9 cellular contexts compared by ENCODE assay signal in the genomic region with DNA sequence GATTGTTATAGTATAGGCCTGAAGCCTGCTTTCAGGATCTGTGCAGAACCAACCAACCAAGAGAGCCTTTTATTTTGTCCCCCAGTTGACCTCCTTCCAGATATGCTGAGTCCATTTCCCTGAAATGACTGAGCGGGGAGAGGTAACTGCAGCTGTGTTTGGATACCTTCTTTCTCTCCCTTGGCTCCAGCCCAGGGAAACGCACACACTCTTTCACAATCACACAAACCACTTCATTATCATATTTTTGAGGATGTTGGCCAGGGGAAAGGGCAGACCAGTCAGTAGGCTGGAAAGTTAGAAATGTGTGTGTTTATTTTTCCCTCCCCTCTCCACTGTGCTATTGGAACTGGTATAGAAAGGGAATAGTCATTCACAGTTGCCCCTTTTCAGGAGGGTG.
A peak's percentile ranks its signal among the peaks of the same experiment; 100 is the strongest.
DNase-seq lines count a peak whose midpoint lies in the region; ATAC-seq and TF ChIP-seq lines count a peak whose summit lies in the region.
"Had no signal": no experiment of that assay in that cellular context is flagged by ENCODE, and none has a peak within 500 bp of the region (broad histone marks: within the 10 kb centered on the region; RNA-seq: fewer than 3 reads in every experiment).

No MANE protein-coding gene starts in this region.

- no peak for TF ChIP-seq CTCF in activated CD8-positive, alpha-beta T cell treated with anti-CD3 and anti-CD28 coated beads for 36 hours (IDR thresholded peaks at IDR 0.05)

- no peaks in the 10 kb centered on the region for H3K27me3 Mint-ChIP-seq in activated CD8-positive, alpha-beta T cell treated with anti-CD3 and anti-CD28 coated beads, Interleukin-2, amount 10 ng/mL, durations not matched to agents 7 days and 5 days (ENCODE audit: low read depth)
- no peaks in the 10 kb centered on the region for H3K27me3 Mint-ChIP-seq in activated CD8-positive, alpha-beta T cell treated with anti-CD3 and anti-CD28 coated beads for 36 hours
- H3K27me3 Mint-ChIP-seq: CD4-positive, CD25-positive, alpha-beta regulatory T cell had no signal

- CTCF ChIA-PET in activated CD8-positive, alpha-beta T cell treated with anti-CD3 and anti-CD28 coated beads, Interleukin-2, amount 10 ng/mL, durations not matched to agents 7 days and 5 days (lab: Charles Lee), result interaction anchor here (1.6 kb wide), 1 partner anchor 69 kb away, joined by 4 read pairs; no protein-coding TSS in a partner anchor
- CTCF ChIA-PET in activated CD8-positive, alpha-beta T cell treated with anti-CD3 and anti-CD28 coated beads for 36 hours (lab: Charles Lee), result no interaction called here

- H3K27ac Mint-ChIP-seq in activated CD8-positive, alpha-beta T cell treated with anti-CD3 and anti-CD28 coated beads, Interleukin-2, amount 10 ng/mL, durations not matched to agents 7 days and 5 days, result peak overlapping the region; percentile 39
- no peak overlapping the region for H3K27ac Mint-ChIP-seq in activated CD8-positive, alpha-beta T cell treated with anti-CD3 and anti-CD28 coated beads for 36 hours
- H3K27ac Mint-ChIP-seq: CD4-positive, CD25-positive, alpha-beta regulatory T cell had no signal

- peaks cover 6% of the 10 kb centered on the region for H3K4me1 Mint-ChIP-seq in activated CD8-positive, alpha-beta T cell treated with anti-CD3 and anti-CD28 coated beads, Interleukin-2, amount 10 ng/mL, durations not matched to agents 7 days and 5 days (ENCODE audit: low read depth)
- peaks cover 12% of the 10 kb centered on the region for H3K4me1 Mint-ChIP-seq in activated CD8-positive, alpha-beta T cell treated with anti-CD3 and anti-CD28 coated beads for 36 hours (ENCODE audit: low read depth)

- POLR2A ChIA-PET in activated CD8-positive, alpha-beta T cell treated with anti-CD3 and anti-CD28 coated beads, Interleukin-2, amount 10 ng/mL, durations not matched to agents 7 days and 5 days (lab: Charles Lee), result no interaction called here
- POLR2A ChIA-PET in activated CD8-positive, alpha-beta T cell treated with anti-CD3 and anti-CD28 coated beads for 36 hours (lab: Charles Lee), result no interaction called here

- H3K9me3 Mint-ChIP-seq in activated CD8-positive, alpha-beta T cell treated with anti-CD3 and anti-CD28 coated beads, Interleukin-2, amount 10 ng/mL, durations not matched to agents 7 days and 5 days (ENCODE audit: insufficient read depth), result no peaks in the 10 kb centered on the region
- H3K9me3 Mint-ChIP-seq in activated CD8-positive, alpha-beta T cell treated with anti-CD3 and anti-CD28 coated beads for 36 hours, result no peaks in the 10 kb centered on the region

- DNase-seq in activated CD8-positive, alpha-beta T cell treated with anti-CD3 and anti-CD28 coated beads, Interleukin-2, amount 10 ng/mL, durations not matched to agents 7 days and 5 days, result no peak
- DNase-seq in activated CD8-positive, alpha-beta T cell treated with anti-CD3 and anti-CD28 coated beads for 36 hours, result no peak
- peak; percentile 13 for DNase-seq in T1000 (lab: John Stamatoyannopoulos, UW)
- DNase-seq in hepatic stellate cell (ENCODE audit: low spot score), result peak; percentile 25
- peak; percentile 83 for DNase-seq in ureter (ENCODE audit: low spot score)
- DNase-seq in stimulated activated CD4-positive, alpha-beta T cell treated with anti-CD3 and anti-CD28 coated beads, Interleukin-12 subunit alpha, Interleukin-12 subunit beta, amount 100 ng/mL, for 4 hours, result no peak
- DNase-seq in stimulated activated CD4-positive, alpha-beta T cell treated with anti-CD3 and anti-CD28 coated beads, Interleukin-15, amount 100 ng/mL, for 24 hours, result no peak
- DNase-seq: CD4-positive, CD25-positive, alpha-beta regulatory T cell had no signal

- no peak overlapping the region for H3K4me3 Mint-ChIP-seq in activated CD8-positive, alpha-beta T cell treated with anti-CD3 and anti-CD28 coated beads, Interleukin-2, amount 10 ng/mL, durations not matched to agents 7 days and 5 days
- H3K4me3 Mint-ChIP-seq in activated CD8-positive, alpha-beta T cell treated with anti-CD3 and anti-CD28 coated beads for 36 hours, result no peak overlapping the region
- H3K4me3 Mint-ChIP-seq: CD4-positive, CD25-positive, alpha-beta regulatory T cell had no signal

- intact Hi-C loops in activated CD8-positive, alpha-beta T cell treated with anti-CD3 and anti-CD28 coated beads for 36 hours (cut with micrococcal nuclease), result no loop called here

- ATAC-seq in activated CD8-positive, alpha-beta T cell treated with anti-CD3 and anti-CD28 coated beads, Interleukin-2, amount 10 ng/mL, durations not matched to agents 7 days and 5 days, result no peak
- no peak for ATAC-seq in activated CD8-positive, alpha-beta T cell treated with anti-CD3 and anti-CD28 coated beads for 36 hours
- no peak for ATAC-seq in HG02588 (IDR thresholded peaks at IDR 0.05; ENCODE audit: unreplicated experiment)

- H3K36me3 Mint-ChIP-seq in activated CD8-positive, alpha-beta T cell treated with anti-CD3 and anti-CD28 coated beads, Interleukin-2, amount 10 ng/mL, durations not matched to agents 7 days and 5 days (ENCODE audit: low read depth), result peaks cover 4% of the 10 kb centered on the region
- H3K36me3 Mint-ChIP-seq in activated CD8-positive, alpha-beta T cell treated with anti-CD3 and anti-CD28 coated beads for 36 hours (ENCODE audit: low read depth), result no peaks in the 10 kb centered on the region
- H3K36me3 Mint-ChIP-seq: CD4-positive, CD25-positive, alpha-beta regulatory T cell had no signal

Comparison
In these comparisons a context has a peak if more than half of its experiments do, and no peak if none do; other contexts are left out.
1. DNase-seq: peak in T1000 (single experiment), hepatic stellate cell (single experiment) and ureter (single experiment); none in activated CD8-positive, alpha-beta T cell treated with anti-CD3 and anti-CD28 coated beads, Interleukin-2, amount 10 ng/mL, durations not matched to agents 7 days and 5 days (single experiment), activated CD8-positive, alpha-beta T cell treated with anti-CD3 and anti-CD28 coated beads for 36 hours (single experiment), stimulated activated CD4-positive, alpha-beta T cell treated with anti-CD3 and anti-CD28 coated beads, Interleukin-12 subunit alpha, Interleukin-12 subunit beta, amount 100 ng/mL, for 4 hours (single experiment) and stimulated activated CD4-positive, alpha-beta T cell treated with anti-CD3 and anti-CD28 coated beads, Interleukin-15, amount 100 ng/mL, for 24 hours (single experiment).